Comparison of ENCODE assay signal across 9 cellular contexts in genomic region chr5:178249191-178249989, GRCh38. TPM values are rescaled to one million over a fixed set of nuclear protein-coding genes. Genes with fewer than 3 reads are reported as not detected.
DNase-seq lines count a peak whose midpoint lies in the region; ATAC-seq and TF ChIP-seq lines count a peak whose summit lies in the region.
"Had no signal": no experiment of that assay in that cellular context is flagged by ENCODE, and none has a peak within 500 bp of the region (broad histone marks: within the 10 kb centered on the region; RNA-seq: fewer than 3 reads in every experiment).

No MANE protein-coding gene starts in this region.

- no peaks in the 10 kb centered on the region for H3K27me3 Mint-ChIP-seq in natural killer cell treated with Interleukin-12 subunit alpha and Interleukin-12 subunit beta and Interleukin-15 and Interleukin-18, amount 100 ng/mL, for 72 hours

- H3K36me3 ChIP-seq in mammary epithelial cell (ENCODE audit: insufficient read depth, low read length), result no peaks in the 10 kb centered on the region

- peak; percentile 73 to 79 for ATAC-seq in natural killer cell treated with Interleukin-12 subunit alpha and Interleukin-12 subunit beta and Interleukin-15 and Interleukin-18, amount 100 ng/mL, for 72 hours
- ATAC-seq in HG02852 (IDR thresholded peaks at IDR 0.05; ENCODE audit: unreplicated experiment), result no peak

- no peak overlapping the region for H3K4me3 ChIP-seq in mammary epithelial cell (replicated peaks in 1 of 3; ENCODE audit: insufficient read depth in 1 of 3, low read depth in 2 of 3, low read length in 3 of 3)

- intact Hi-C loops in mammary epithelial cell (cut with micrococcal nuclease), result no loop called here

- no peak overlapping the region for H3K9ac ChIP-seq in mammary epithelial cell (ENCODE audit: insufficient read depth, low read length)

- no peak overlapping the region for H2AFZ ChIP-seq in mammary epithelial cell (ENCODE audit: low read depth, low read length)

- H4K20me1 ChIP-seq in mammary epithelial cell (ENCODE audit: insufficient read depth, low read length), result no peaks in the 10 kb centered on the region

- H3K4me1 ChIP-seq in mammary epithelial cell (ENCODE audit: insufficient read depth, low read length), result peaks cover 3% of the 10 kb centered on the region

- H3K9me3 ChIP-seq in mammary epithelial cell (replicated peaks; ENCODE audit: insufficient read depth, low read length), result no peaks in the 10 kb centered on the region

- peaks cover 11 to 15% of the 10 kb centered on the region in 2 donors for H3K4me1 Mint-ChIP-seq in natural killer cell treated with Interleukin-12 subunit alpha and Interleukin-12 subunit beta and Interleukin-15 and Interleukin-18, amount 100 ng/mL, for 72 hours (ENCODE audit: low read depth in 2 of 2)

- in situ Hi-C loops in mammary epithelial cell (cut with MboI; ENCODE audit: low sequenced_read_pairs in 2 of 2), result no loop called here

- no peaks in the 10 kb centered on the region for H3K9me3 Mint-ChIP-seq in natural killer cell treated with Interleukin-12 subunit alpha and Interleukin-12 subunit beta and Interleukin-15 and Interleukin-18, amount 100 ng/mL, for 72 hours

- no TSS peak for BruUV-seq in mammary epithelial cell (replicated peaks; lab: Mats Ljungman, UMichigan)

- peak overlapping the region; percentile 71 for H3K4me3 Mint-ChIP-seq in natural killer cell treated with Interleukin-12 subunit alpha and Interleukin-12 subunit beta and Interleukin-15 and Interleukin-18, amount 100 ng/mL, for 72 hours

- no peak for TF ChIP-seq CTCF in mammary epithelial cell (conservative IDR thresholded peaks at IDR 0.05 in 1 of 2, IDR thresholded peaks at IDR 0.05 in 1 of 2; ENCODE audit: extremely low read depth in 1 of 2, insufficient read depth in 1 of 2, low read depth in 1 of 2, low read length in 2 of 2)

- 88% methylated on average over 11 of the region's 13 CpGs for WGBS in mammary epithelial cell (ENCODE audit: low coverage, missing lambda C conversion rate)

- peak overlapping the region; percentile 75 to 79 for H3K27ac Mint-ChIP-seq in natural killer cell treated with Interleukin-12 subunit alpha and Interleukin-12 subunit beta and Interleukin-15 and Interleukin-18, amount 100 ng/mL, for 72 hours

- H3K4me2 ChIP-seq in mammary epithelial cell (ENCODE audit: insufficient read depth, low read depth, low read length), result no peak overlapping the region

- CTCF ChIA-PET in mammary epithelial cell (lab: Charles Lee; ENCODE audit: low non-redundant PET), result no interaction called here

- DNase-seq in GF-D8 (lab: John Stamatoyannopoulos, UW), result peak; percentile 4
- peak; percentile 5 for DNase-seq in NCI-H1694 treated with DMSO at 0.1 percent for 48 hours (lab: John Stamatoyannopoulos, UW)
- peak; percentile 76 for DNase-seq in mammary epithelial cell
- no peak for DNase-seq in natural killer cell treated with Interleukin-12 subunit alpha and Interleukin-12 subunit beta and Interleukin-15 and Interleukin-18, amount 100 ng/mL, for 72 hours (ENCODE audit: low spot score)
- no peak for DNase-seq in 8988T
- DNase-seq in NCI-H524 treated with DMSO at 0.1 percent for 48 hours (lab: John Stamatoyannopoulos, UW), result no peak
- DNase-seq in SHP77 treated with DMSO at 0.1 percent for 48 hours (lab: John Stamatoyannopoulos, UW), result no peak
- DNase-seq: mesendoderm had no signal

- dilution Hi-C loops in mammary epithelial cell (cut with HindIII; ENCODE audit: low sequenced_read_pairs), result no loop called here

- H3K79me2 ChIP-seq in mammary epithelial cell (ENCODE audit: insufficient read depth, low read length), result no peaks in the 10 kb centered on the region

- H3K36me3 Mint-ChIP-seq in natural killer cell treated with Interleukin-12 subunit alpha and Interleukin-12 subunit beta and Interleukin-15 and Interleukin-18, amount 100 ng/mL, for 72 hours, result no peaks in the 10 kb centered on the region

- no peak overlapping the region for H3K27ac ChIP-seq in mammary epithelial cell (ENCODE audit: insufficient read depth, low read depth, low read length)

- H3K27me3 ChIP-seq in mammary epithelial cell (ENCODE audit: insufficient read depth, low read length), result no peaks in the 10 kb centered on the region

RNA-seq across cellular contexts. Expression of gene PHYKPL, which starts 16.8 kb away (rescaled TPM):
- 10 to 100 TPM; 14.8 to 25.2 TPM for total RNA-seq in mammary epithelial cell
- polyA plus RNA-seq in mammary epithelial cell, result 9.6 TPM
- polyA minus RNA-seq in mammary epithelial cell, result 12.2 TPM
- 100 to 1,000 TPM; 133 to 191 TPM for total RNA-seq in natural killer cell treated with Interleukin-12 subunit alpha and Interleukin-12 subunit beta and Interleukin-15 and Interleukin-18, amount 100 ng/mL, for 72 hours

RNA-seq across cellular contexts. Expression of gene HNRNPAB, which starts 45.1 kb away (rescaled TPM):
- total RNA-seq in mammary epithelial cell, result 100 to 1,000 TPM in 1 of 2 donors, 10 to 100 TPM in 1; 68.8 to 243 TPM
- 158 TPM for polyA plus RNA-seq in mammary epithelial cell
- 162 TPM for polyA minus RNA-seq in mammary epithelial cell
- total RNA-seq in natural killer cell treated with Interleukin-12 subunit alpha and Interleukin-12 subunit beta and Interleukin-15 and Interleukin-18, amount 100 ng/mL, for 72 hours, result 100 to 1,000 TPM; 314 to 481 TPM

Comparison
In these comparisons a context has a peak if more than half of its experiments do, and no peak if none do; other contexts are left out.
1. DNase-seq: peak in GF-D8 (single experiment), NCI-H1694 treated with DMSO at 0.1 percent for 48 hours (single experiment) and mammary epithelial cell (single experiment); none in natural killer cell treated with Interleukin-12 subunit alpha and Interleukin-12 subunit beta and Interleukin-15 and Interleukin-18, amount 100 ng/mL, for 72 hours (single experiment), 8988T (single experiment), NCI-H524 treated with DMSO at 0.1 percent for 48 hours (single experiment) and SHP77 treated with DMSO at 0.1 percent for 48 hours (single experiment).
2. RNA of gene PHYKPL, which starts 16.8 kb away (total RNA-seq): 133 to 191 TPM in natural killer cell treated with Interleukin-12 subunit alpha and Interleukin-12 subunit beta and Interleukin-15 and Interleukin-18, amount 100 ng/mL, for 72 hours; 14.8 to 25.2 TPM in mammary epithelial cell; every median in the first group is over 4 times any median in the second.